Comparison of ENCODE assay signal across 10 cellular contexts in genomic region chr10:100482834-100483185, GRCh38. TPM values are rescaled to one million over a fixed set of nuclear protein-coding genes. Genes with fewer than 3 reads are reported as not detected.
A peak's percentile ranks its signal among the peaks of the same experiment; 100 is the strongest.
DNase-seq lines count a peak whose midpoint lies in the region; ATAC-seq, FAIRE-seq and TF ChIP-seq lines count a peak whose summit lies in the region.
"Had no signal": no experiment of that assay in that cellular context is flagged by ENCODE, and none has a peak within 500 bp of the region (broad histone marks: within the 10 kb centered on the region; RNA-seq: fewer than 3 reads in every experiment).

No MANE protein-coding gene starts in this region.

- POLR2A ChIA-PET in Caco-2 (lab: Charles Lee): no interaction called here

- peaks cover 18% of the 10 kb centered on the region for H3K27me3 Mint-ChIP-seq in Caco-2 (ENCODE audit: insufficient read depth, unreplicated experiment)
- H3K27me3 Mint-ChIP-seq in dendritic cell treated with granulocyte-macrophage colony-stimulating factor and Interleukin-4, amounts not matched to agents 40 ng/mL and 50 ng/mL, for 4 days: peaks cover 57% of the 10 kb centered on the region

- DNase-seq in Caco-2: no peak
- no peak for DNase-seq in LNCaP clone FGC (ENCODE audit: low read depth)
- DNase-seq in pancreas: no peak
- no peak for DNase-seq in AG08396 (ENCODE audit: low spot score)
- DNase-seq in AG08395 (ENCODE audit: low spot score): no peak
- no peak for DNase-seq in dedifferentiated amniotic fluid mesenchymal stem cell (ENCODE audit: extremely low spot score)

- no peaks in the 10 kb centered on the region for H3K4me1 ChIP-seq in Caco-2
- peaks cover 0 to 9% (median 0%) of the 10 kb centered on the region in 3 donors for H3K4me1 ChIP-seq in pancreas

- H3K9me3 ChIP-seq in Caco-2 (no peaks in the 10 kb centered on the region), pancreas (no peaks in the 10 kb centered on the region)

- intact Hi-C loops in Caco-2 (cut with micrococcal nuclease; ENCODE audit: unreplicated experiment) (loop anchor here (1.0 kb wide), 3 partner anchors 21 to 49 kb away; no protein-coding TSS in a partner anchor), pancreas (cut with DNase I) (no loop called here)
- intact Hi-C loops in dendritic cell treated with granulocyte-macrophage colony-stimulating factor and Interleukin-4, amounts not matched to agents 40 ng/mL and 50 ng/mL, for 4 days (cut with micrococcal nuclease): no loop called here

- H3K27ac ChIP-seq in pancreas: peak overlapping the region; percentile 58 to 66 (median 64)
- H3K27ac ChIP-seq: epithelial cell of prostate had no signal

- FAIRE-seq in pancreas (lab: Jason Lieb, UNC): no peak

- no peaks in the 10 kb centered on the region for H3K9me3 Mint-ChIP-seq in Caco-2 (ENCODE audit: unreplicated experiment)
- H3K9me3 Mint-ChIP-seq in dendritic cell treated with granulocyte-macrophage colony-stimulating factor and Interleukin-4, amounts not matched to agents 40 ng/mL and 50 ng/mL, for 4 days: no peaks in the 10 kb centered on the region

- no peak overlapping the region for H3K27ac Mint-ChIP-seq in Caco-2 (ENCODE audit: unreplicated experiment)
- H3K27ac Mint-ChIP-seq in dendritic cell treated with granulocyte-macrophage colony-stimulating factor and Interleukin-4, amounts not matched to agents 40 ng/mL and 50 ng/mL, for 4 days: peak overlapping the region; percentile 55

- peaks cover 7% of the 10 kb centered on the region for H3K36me3 Mint-ChIP-seq in Caco-2 (ENCODE audit: insufficient read depth, unreplicated experiment)
- H3K36me3 Mint-ChIP-seq in dendritic cell treated with granulocyte-macrophage colony-stimulating factor and Interleukin-4, amounts not matched to agents 40 ng/mL and 50 ng/mL, for 4 days (ENCODE audit: low read depth): peaks cover 23% of the 10 kb centered on the region

- H3K4me3 ChIP-seq in Caco-2 (ENCODE audit: low read depth, low read length): peak overlapping the region; percentile 44
- peak overlapping the region; percentile 44 for H3K4me3 ChIP-seq in LNCaP clone FGC (ENCODE audit: low read depth, low read length)
- H3K4me3 ChIP-seq in pancreas: peak overlapping the region; percentile 20 to 67 (median 36)

- no peaks in the 10 kb centered on the region for H3K36me3 ChIP-seq in Caco-2 (ENCODE audit: control insufficient read depth, insufficient read depth, low read length)
- H3K36me3 ChIP-seq in pancreas: no peaks in the 10 kb centered on the region

- H3K4me1 Mint-ChIP-seq in Caco-2 (ENCODE audit: low read depth, unreplicated experiment): peaks cover 13% of the 10 kb centered on the region
- peaks cover 25% of the 10 kb centered on the region for H3K4me1 Mint-ChIP-seq in dendritic cell treated with granulocyte-macrophage colony-stimulating factor and Interleukin-4, amounts not matched to agents 40 ng/mL and 50 ng/mL, for 4 days (ENCODE audit: low read depth)

- ATAC-seq in pancreas (peak; percentile 4 to 10 (median 5)), HG03342 (IDR thresholded peaks at IDR 0.05; ENCODE audit: unreplicated experiment) (no peak)

- no TSS peak for BruUV-seq in Caco-2 (replicated peaks; lab: Mats Ljungman, UMichigan)

- TF ChIP-seq CTCF in Caco-2 (IDR thresholded peaks at IDR 0.05; ENCODE audit: insufficient read depth in 1 of 2, low read depth in 1 of 2, low read length in 1 of 2, severe bottlenecking in 1 of 2, unreplicated experiment in 1 of 2): peak in 1 of 2 experiments; percentile 10
- TF ChIP-seq CTCF in LNCaP clone FGC (IDR thresholded peaks at IDR 0.05; ENCODE audit: control insufficient read depth, extremely low read depth, insufficient read depth): no peak
- TF ChIP-seq CTCF in pancreas (IDR thresholded peaks at IDR 0.05): peak in 1 of 4 donors; percentile 1

- WGBS in pancreas, 2 donors: 13 to 19% methylated on average over 5 of the region's 5 CpGs

- CTCF ChIA-PET in Caco-2 (lab: Charles Lee): interaction anchor here (0.9 to 2.9 kb wide), 15 partner anchors 9 to 396 kb away, joined by 3 to 49 read pairs (median 6); partner anchors contain the start of gene HIF1AN

- H3K4me3 Mint-ChIP-seq in Caco-2 (ENCODE audit: unreplicated experiment): peak overlapping the region; percentile 74
- peak overlapping the region; percentile 70 for H3K4me3 Mint-ChIP-seq in dendritic cell treated with granulocyte-macrophage colony-stimulating factor and Interleukin-4, amounts not matched to agents 40 ng/mL and 50 ng/mL, for 4 days

- no peaks in the 10 kb centered on the region; the same call in 1 of the 2 replicates for H3K27me3 ChIP-seq in Caco-2 (replicated peaks; ENCODE audit: control insufficient read depth, insufficient read depth, low read length)
- no peaks in the 10 kb centered on the region for H3K27me3 ChIP-seq in pancreas

RNA-seq across cellular contexts. Expression of gene WNT8B, which starts 20.0 kb away (rescaled TPM):
- total RNA-seq in Caco-2 (2022) (0.14 TPM in 1 of 2 replicates, not detected in the other), pancreas (under 1 TPM; 0.14 to 0.59 (median 0.36) TPM)
- under 1 TPM; 0.08 to 0.14 TPM for polyA plus RNA-seq in pancreas
- total RNA-seq: myocyte had no signal

RNA-seq across cellular contexts. Expression of gene SEC31B, which starts 36.9 kb away (rescaled TPM):
- total RNA-seq in Caco-2 (2022) (5.1 and 7.0 TPM in 2 replicates), pancreas (1 to 10 TPM; 1.8 to 4.2 (median 2.2) TPM)
- polyA plus RNA-seq in pancreas: 10 to 100 TPM in 1 of 2 donors, 1 to 10 TPM in 1; 7.1 to 14.4 TPM

RNA-seq across cellular contexts. Expression of gene NDUFB8, which starts 46.9 kb away (rescaled TPM):
- total RNA-seq in Caco-2 (2022): 249 and 255 TPM in 2 replicates
- 10 to 100 TPM; 35.5 to 60.6 (median 48.5) TPM for total RNA-seq in pancreas
- polyA plus RNA-seq in pancreas: 100 to 1,000 TPM; 121 to 156 TPM

RNA-seq across cellular contexts. Expression of gene HIF1AN, which starts 52.9 kb away (rescaled TPM):
- total RNA-seq in Caco-2 (2022) (71.2 and 72.5 TPM in 2 replicates), pancreas (10 to 100 TPM; 13.3 to 21.8 (median 16.3) TPM)
- 1 to 10 TPM; 6.3 to 7.3 TPM for polyA plus RNA-seq in pancreas
